ENCODE assay signal across 9 cellular contexts in genomic region chr17:43983515-43984411, GRCh38. TPM values are rescaled to one million over a fixed set of nuclear protein-coding genes. Genes with fewer than 3 reads are reported as not detected.
A peak's percentile ranks its signal among the peaks of the same experiment; 100 is the strongest.
DNase-seq lines count a peak whose midpoint lies in the region; ATAC-seq and TF ChIP-seq lines count a peak whose summit lies in the region.
"Had no signal": no experiment of that assay in that cellular context is flagged by ENCODE, and none has a peak within 500 bp of the region (broad histone marks: within the 10 kb centered on the region; RNA-seq: fewer than 3 reads in every experiment).

No MANE protein-coding gene starts in this region.

- H3K4me3 Mint-ChIP-seq in endodermal cell (peak overlapping the region; percentile 57), nephron progenitor cell (peak overlapping the region; percentile 75)
- H3K4me3 Mint-ChIP-seq in activated T-helper 2 cell treated with anti-CD3 and anti-CD28 coated beads, Interferon-gamma antibody, Interleukin-2, Interleukin-4, amounts not matched to agents 10 μg/mL and 5 μg/mL and 100 μg/mL, durations not matched to agents 14 hours and 24 hours and 36 hours (ENCODE audit: low read depth): no peak overlapping the region

- intact Hi-C loops in activated T-helper 2 cell treated with anti-CD3 and anti-CD28 coated beads, Interferon-gamma antibody, Interleukin-2, Interleukin-4, amounts not matched to agents 10 μg/mL and 5 μg/mL and 100 μg/mL, durations not matched to agents 14 hours and 24 hours and 36 hours (cut with micrococcal nuclease): no loop called here

- H3K36me3 Mint-ChIP-seq in endodermal cell (ENCODE audit: low read depth): no peaks in the 10 kb centered on the region
- no peaks in the 10 kb centered on the region for H3K36me3 Mint-ChIP-seq in nephron progenitor cell (ENCODE audit: low read depth)
- no peaks in the 10 kb centered on the region for H3K36me3 Mint-ChIP-seq in activated T-helper 2 cell treated with anti-CD3 and anti-CD28 coated beads, Interferon-gamma antibody, Interleukin-2, Interleukin-4, amounts not matched to agents 10 μg/mL and 5 μg/mL and 100 μg/mL, durations not matched to agents 14 hours and 24 hours and 36 hours (ENCODE audit: low read depth)

- 3% methylated on average over 59 to 78 of the region's 78 CpGs for WGBS in endodermal cell (ENCODE audit: insufficient coverage in 1 of 2, insufficient read length in 1 of 2), 2 experiments

- no peaks in the 10 kb centered on the region for H3K9me3 ChIP-seq in BLaER1 treated with 17β-estradiol and CSF1 and Interleukin-3, amounts not matched to agents 10 nM and 100 nM (replicated peaks in 1 of 11)
- no peaks in the 10 kb centered on the region for H3K9me3 ChIP-seq in endodermal cell (ENCODE audit: control insufficient read depth, low read length)

- peak overlapping the region; percentile 23 to 55 (median 38); a peak in 14 of 20 replicates for H3K4me3 ChIP-seq in BLaER1 treated with 17β-estradiol and CSF1 and Interleukin-3, amounts not matched to agents 10 nM and 100 nM
- H3K4me3 ChIP-seq in endodermal cell (ENCODE audit: low read length): peak overlapping the region; percentile 75

- H3K27me3 ChIP-seq in BLaER1 treated with 17β-estradiol and CSF1 and Interleukin-3, amounts not matched to agents 10 nM and 100 nM: peaks cover 26 to 45% (median 36%) of the 10 kb centered on the region in 11 experiments
- peaks cover 25% of the 10 kb centered on the region for H3K27me3 ChIP-seq in endodermal cell (ENCODE audit: control insufficient read depth, insufficient read depth, low read length, poor library complexity, severe bottlenecking)

- DNase-seq in endodermal cell (peak; percentile 91), nephron progenitor cell (peak; percentile 75), SIG-M5 (lab: John Stamatoyannopoulos, UW) (no peak), T-helper 9 cell (no peak)
- DNase-seq in activated T-helper 2 cell treated with anti-CD3 and anti-CD28 coated beads, Interferon-gamma antibody, Interleukin-2, Interleukin-4, amounts not matched to agents 10 μg/mL and 5 μg/mL and 100 μg/mL, durations not matched to agents 14 hours and 24 hours and 36 hours (ENCODE audit: low spot score): no peak

- TF ChIP-seq CTCF in LNCAP (IDR thresholded peaks at IDR 0.05) (0 out of 2 replicates have a peak, but pooled peaks have one; percentile 8), endodermal cell (conservative IDR thresholded peaks at IDR 0.05) (peak; percentile 79), nephron progenitor cell (IDR thresholded peaks at IDR 0.05) (peak; percentile 23)

- H3K4me1 ChIP-seq in BLaER1 treated with 17β-estradiol and CSF1 and Interleukin-3, amounts not matched to agents 10 nM and 100 nM: peaks cover 0 to 8% (median 5%) of the 10 kb centered on the region in 10 experiments; a peak in 8 of 20 replicates
- H3K4me1 ChIP-seq in endodermal cell (ENCODE audit: control insufficient read depth, insufficient read depth, low read length): no peaks in the 10 kb centered on the region

- H3K4me2 ChIP-seq in BLaER1 treated with 17β-estradiol and CSF1 and Interleukin-3, amounts not matched to agents 10 nM and 100 nM: peak overlapping the region; percentile 28 to 69 (median 58)

- no peaks in the 10 kb centered on the region; a peak in 1 of 22 replicates for H4K20me1 ChIP-seq in BLaER1 treated with 17β-estradiol and CSF1 and Interleukin-3, amounts not matched to agents 10 nM and 100 nM

- no peak for ATAC-seq in HG02973 (IDR thresholded peaks at IDR 0.05; ENCODE audit: unreplicated experiment)

- H3K9ac ChIP-seq in BLaER1 treated with 17β-estradiol and CSF1 and Interleukin-3, amounts not matched to agents 10 nM and 100 nM: no peak overlapping the region
- no peak overlapping the region for H3K9ac ChIP-seq in endodermal cell (ENCODE audit: extremely low read depth, low read length, poor library complexity, severe bottlenecking)

- H3K27ac ChIP-seq in BLaER1 treated with 17β-estradiol and CSF1 and Interleukin-3, amounts not matched to agents 10 nM and 100 nM: no peak overlapping the region
- H3K27ac ChIP-seq in endodermal cell (ENCODE audit: low read depth, low read length): no peak overlapping the region
- H3K27ac ChIP-seq: epithelial cell of prostate had no signal

- H3K4me1 Mint-ChIP-seq in endodermal cell (no peaks in the 10 kb centered on the region), nephron progenitor cell (peaks cover 17% of the 10 kb centered on the region)
- H3K4me1 Mint-ChIP-seq in activated T-helper 2 cell treated with anti-CD3 and anti-CD28 coated beads, Interferon-gamma antibody, Interleukin-2, Interleukin-4, amounts not matched to agents 10 μg/mL and 5 μg/mL and 100 μg/mL, durations not matched to agents 14 hours and 24 hours and 36 hours (ENCODE audit: low read depth): peaks cover 1% of the 10 kb centered on the region

- no peaks in the 10 kb centered on the region for H3K36me3 ChIP-seq in BLaER1 treated with 17β-estradiol and CSF1 and Interleukin-3, amounts not matched to agents 10 nM and 100 nM
- no peaks in the 10 kb centered on the region for H3K36me3 ChIP-seq in endodermal cell (ENCODE audit: control insufficient read depth, insufficient read depth, low read length)

- H3K27me3 Mint-ChIP-seq in endodermal cell (ENCODE audit: insufficient read depth): peaks cover 54% of the 10 kb centered on the region
- peaks cover 88% of the 10 kb centered on the region for H3K27me3 Mint-ChIP-seq in nephron progenitor cell (ENCODE audit: low read depth, poor library complexity)
- peaks cover 68% of the 10 kb centered on the region for H3K27me3 Mint-ChIP-seq in activated T-helper 2 cell treated with anti-CD3 and anti-CD28 coated beads, Interferon-gamma antibody, Interleukin-2, Interleukin-4, amounts not matched to agents 10 μg/mL and 5 μg/mL and 100 μg/mL, durations not matched to agents 14 hours and 24 hours and 36 hours (ENCODE audit: low read depth)

- H3K9me3 Mint-ChIP-seq in endodermal cell (no peaks in the 10 kb centered on the region), nephron progenitor cell (no peaks in the 10 kb centered on the region)
- no peaks in the 10 kb centered on the region for H3K9me3 Mint-ChIP-seq in activated T-helper 2 cell treated with anti-CD3 and anti-CD28 coated beads, Interferon-gamma antibody, Interleukin-2, Interleukin-4, amounts not matched to agents 10 μg/mL and 5 μg/mL and 100 μg/mL, durations not matched to agents 14 hours and 24 hours and 36 hours

- H3K27ac Mint-ChIP-seq in endodermal cell (no peak overlapping the region), nephron progenitor cell (no peak overlapping the region)
- no peak overlapping the region for H3K27ac Mint-ChIP-seq in activated T-helper 2 cell treated with anti-CD3 and anti-CD28 coated beads, Interferon-gamma antibody, Interleukin-2, Interleukin-4, amounts not matched to agents 10 μg/mL and 5 μg/mL and 100 μg/mL, durations not matched to agents 14 hours and 24 hours and 36 hours

RNA-seq across cellular contexts. Expression of gene NAGS, which starts 20.7 kb away (rescaled TPM):
- 1 to 10 TPM; 1.4 to 2.1 TPM for total RNA-seq in endodermal cell
- 1.2 TPM for polyA plus RNA-seq in endodermal cell (2013, experiment 1 of 2)
- 0.99 TPM for polyA plus RNA-seq in endodermal cell (2013, experiment 2 of 2)
- total RNA-seq in activated T-helper 2 cell treated with anti-CD3 and anti-CD28 coated beads, Interferon-gamma antibody, Interleukin-2, Interleukin-4, amounts not matched to agents 10 μg/mL and 5 μg/mL and 100 μg/mL, durations not matched to agents 14 hours and 24 hours and 36 hours: 0.28 and 0.82 TPM in 2 replicates

RNA-seq across cellular contexts. Expression of gene PYY, which starts 30.0 kb away (rescaled TPM):
- total RNA-seq in endodermal cell: 1 to 10 TPM; 1.3 to 1.4 TPM
- polyA plus RNA-seq in endodermal cell (2013, experiment 1 of 2): not detected
- polyA plus RNA-seq in endodermal cell (2013, experiment 2 of 2): not detected
- total RNA-seq in activated T-helper 2 cell treated with anti-CD3 and anti-CD28 coated beads, Interferon-gamma antibody, Interleukin-2, Interleukin-4, amounts not matched to agents 10 μg/mL and 5 μg/mL and 100 μg/mL, durations not matched to agents 14 hours and 24 hours and 36 hours: 0.18 TPM in 1 of 2 replicates, not detected in the other

RNA-seq across cellular contexts. Expression of gene TMEM101, which starts 31.0 kb away (rescaled TPM):
- 10 to 100 TPM; 27.2 to 27.7 TPM for total RNA-seq in endodermal cell
- polyA plus RNA-seq in endodermal cell (2013, experiment 1 of 2): 33.9 TPM
- polyA plus RNA-seq in endodermal cell (2013, experiment 2 of 2): 27.7 TPM
- 29.5 and 29.9 TPM in 2 replicates for total RNA-seq in activated T-helper 2 cell treated with anti-CD3 and anti-CD28 coated beads, Interferon-gamma antibody, Interleukin-2, Interleukin-4, amounts not matched to agents 10 μg/mL and 5 μg/mL and 100 μg/mL, durations not matched to agents 14 hours and 24 hours and 36 hours

RNA-seq across cellular contexts. Expression of gene PPY, which starts 41.5 kb away (rescaled TPM):
- not detected for total RNA-seq in endodermal cell
- not detected for polyA plus RNA-seq in endodermal cell (2013, experiment 1 of 2)
- polyA plus RNA-seq in endodermal cell (2013, experiment 2 of 2): not detected
- not detected in 2 replicates for total RNA-seq in activated T-helper 2 cell treated with anti-CD3 and anti-CD28 coated beads, Interferon-gamma antibody, Interleukin-2, Interleukin-4, amounts not matched to agents 10 μg/mL and 5 μg/mL and 100 μg/mL, durations not matched to agents 14 hours and 24 hours and 36 hours

Comparison
In these comparisons a context has a peak if more than half of its experiments do, and no peak if none do; other contexts are left out.
1. CTCF ChIP-seq: peak in every context shown above with its lines; median percentile 79 in endodermal cell; 23 in nephron progenitor cell; 8 in LNCAP.
2. DNase-seq: peak in endodermal cell (single experiment) and nephron progenitor cell (single experiment); none in activated T-helper 2 cell treated with anti-CD3 and anti-CD28 coated beads, Interferon-gamma antibody, Interleukin-2, Interleukin-4, amounts not matched to agents 10 μg/mL and 5 μg/mL and 100 μg/mL, durations not matched to agents 14 hours and 24 hours and 36 hours (single experiment), SIG-M5 (single experiment) and T-helper 9 cell (single experiment).